In genomic region chr17:60142872-60143499, GRCh38 we compare ENCODE assay signal across 1 cellular context.
TF ChIP-seq lines count a peak whose summit lies in the region.

No MANE protein-coding gene starts in this region.

TF ChIP-seq in HepG2, 621 proteins besides CTCF, POLR2A, EP300 and RAD21 (continued from another document and continues in another):
- TF ChIP-seq ZNF609 (CRISPR knock-in tag; IDR thresholded peaks at IDR 0.05; ENCODE audit: borderline replicate concordance) (0 out of 2 replicates have a peak, but pooled peaks have one; percentile 4), SNAI1 (CRISPR knock-in tag; IDR thresholded peaks at IDR 0.05; ENCODE audit: borderline replicate concordance) (no peak), ZSCAN21 (CRISPR knock-in tag; IDR thresholded peaks at IDR 0.05; ENCODE audit: borderline replicate concordance) (0 out of 2 replicates have a peak, but pooled peaks have one; percentile 44), MLLT10 (CRISPR knock-in tag; IDR thresholded peaks at IDR 0.05) (no peak), HNF1B (CRISPR knock-in tag; IDR thresholded peaks at IDR 0.05) (peak; percentile 50; the same call in 1 of the 2 replicates), SAP130 (CRISPR knock-in tag; IDR thresholded peaks at IDR 0.05; ENCODE audit: low read depth) (0 out of 2 replicates have a peak, but pooled peaks have one; percentile 33), PHF21A (CRISPR knock-in tag; IDR thresholded peaks at IDR 0.05) (peak; percentile 22; the same call in 1 of the 2 replicates), RELA (CRISPR knock-in tag; IDR thresholded peaks at IDR 0.05) (no peak), HOMEZ (CRISPR knock-in tag; IDR thresholded peaks at IDR 0.05; ENCODE audit: low read depth) (0 out of 2 replicates have a peak, but pooled peaks have one; percentile 9), ZNF644 (CRISPR knock-in tag; IDR thresholded peaks at IDR 0.05; ENCODE audit: low read depth) (0 out of 2 replicates have a peak, but pooled peaks have one; percentile 37), BORCS8-MEF2B (CRISPR knock-in tag; IDR thresholded peaks at IDR 0.05) (no peak), ZNF501 (CRISPR knock-in tag; IDR thresholded peaks at IDR 0.05) (peak; percentile 73; the same call in 1 of the 2 replicates), ZFP36L1 (CRISPR knock-in tag; IDR thresholded peaks at IDR 0.05) (0 out of 2 replicates have a peak, but pooled peaks have one; percentile 18), STAG1 (CRISPR knock-in tag; IDR thresholded peaks at IDR 0.05) (peak; percentile 83), MAX (IDR thresholded peaks at IDR 0.05) (0 out of 2 replicates have a peak, but pooled peaks have one; percentile 30), SALL1 (CRISPR knock-in tag; IDR thresholded peaks at IDR 0.05) (peak; percentile 63), USF2 (IDR thresholded peaks at IDR 0.05; ENCODE audit: low read depth, low read length) (no peak), USF2 (CRISPR knock-in tag; IDR thresholded peaks at IDR 0.05; ENCODE audit: borderline replicate concordance) (no peak), ERF (CRISPR knock-in tag; IDR thresholded peaks at IDR 0.05) (peak; percentile 49; the same call in 1 of the 2 replicates), NPAS2 (CRISPR knock-in tag; IDR thresholded peaks at IDR 0.05; ENCODE audit: borderline replicate concordance) (no peak), HMGXB4 (CRISPR knock-in tag; IDR thresholded peaks at IDR 0.05; ENCODE audit: borderline replicate concordance in 1 of 2, low read depth in 1 of 2) (peak; percentile 49 to 63; a peak in 2 of 4 replicates), BHLHE40 (IDR thresholded peaks at IDR 0.05; ENCODE audit: low read length) (0 out of 2 replicates have a peak, but pooled peaks have one; percentile 23), MIXL1 (CRISPR knock-in tag; IDR thresholded peaks at IDR 0.05) (peak; percentile 61; the same call in 1 of the 2 replicates), SMC3 (IDR thresholded peaks at IDR 0.05; ENCODE audit: low read length) (peak; percentile 93), THRA (CRISPR knock-in tag; IDR thresholded peaks at IDR 0.05; ENCODE audit: borderline replicate concordance) (0 out of 2 replicates have a peak, but pooled peaks have one; percentile 23), XRCC5 (optimal IDR thresholded peaks at IDR 0.05; ENCODE audit: low read length) (peak; percentile 80), MAZ (IDR thresholded peaks at IDR 0.05; ENCODE audit: borderline replicate concordance, low read depth, low read length) (0 out of 2 replicates have a peak, but pooled peaks have one; percentile 55), MAZ (CRISPR knock-in tag; IDR thresholded peaks at IDR 0.05; ENCODE audit: low read depth) (no peak), RXRB (CRISPR knock-in tag; IDR thresholded peaks at IDR 0.05; ENCODE audit: borderline replicate concordance) (0 out of 2 replicates have a peak, but pooled peaks have one; percentile 22), ZNF430 (CRISPR knock-in tag; IDR thresholded peaks at IDR 0.05) (no peak), ZNF614 (CRISPR knock-in tag; IDR thresholded peaks at IDR 0.05; ENCODE audit: borderline replicate concordance) (0 out of 2 replicates have a peak, but pooled peaks have one; percentile 23)
- TF ChIP-seq, protein P1, sequence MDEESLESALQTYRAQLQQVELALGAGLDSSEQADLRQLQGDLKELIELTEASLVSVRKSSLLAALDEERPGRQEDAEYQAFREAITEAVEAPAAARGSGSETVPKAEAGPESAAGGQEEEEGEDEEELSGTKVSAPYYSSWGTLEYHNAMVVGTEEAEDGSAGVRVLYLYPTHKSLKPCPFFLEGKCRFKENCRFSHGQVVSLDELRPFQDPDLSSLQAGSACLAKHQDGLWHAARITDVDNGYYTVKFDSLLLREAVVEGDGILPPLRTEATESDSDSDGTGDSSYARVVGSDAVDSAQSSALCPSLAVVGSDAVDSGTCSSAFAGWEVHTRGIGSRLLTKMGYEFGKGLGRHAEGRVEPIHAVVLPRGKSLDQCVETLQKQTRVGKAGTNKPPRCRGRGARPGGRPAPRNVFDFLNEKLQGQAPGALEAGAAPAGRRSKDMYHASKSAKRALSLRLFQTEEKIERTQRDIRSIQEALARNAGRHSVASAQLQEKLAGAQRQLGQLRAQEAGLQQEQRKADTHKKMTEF (CRISPR knock-in tag; IDR thresholded peaks at IDR 0.05): peak; percentile 36; the same call in 1 of the 2 replicates
- TF ChIP-seq, protein P2, sequence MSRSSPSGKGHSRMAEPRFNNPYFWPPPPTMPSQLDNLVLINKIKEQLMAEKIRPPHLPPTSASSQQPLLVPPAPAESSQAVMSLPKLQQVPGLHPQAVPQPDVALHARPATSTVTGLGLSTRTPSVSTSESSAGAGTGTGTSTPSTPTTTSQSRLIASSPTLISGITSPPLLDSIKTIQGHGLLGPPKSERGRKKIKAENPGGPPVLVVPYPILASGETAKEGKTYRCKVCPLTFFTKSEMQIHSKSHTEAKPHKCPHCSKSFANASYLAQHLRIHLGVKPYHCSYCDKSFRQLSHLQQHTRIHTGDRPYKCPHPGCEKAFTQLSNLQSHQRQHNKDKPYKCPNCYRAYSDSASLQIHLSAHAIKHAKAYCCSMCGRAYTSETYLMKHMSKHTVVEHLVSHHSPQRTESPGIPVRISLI (CRISPR knock-in tag; IDR thresholded peaks at IDR 0.05; ENCODE audit: borderline replicate concordance): peak; percentile 92
- TF ChIP-seq, protein P3, sequence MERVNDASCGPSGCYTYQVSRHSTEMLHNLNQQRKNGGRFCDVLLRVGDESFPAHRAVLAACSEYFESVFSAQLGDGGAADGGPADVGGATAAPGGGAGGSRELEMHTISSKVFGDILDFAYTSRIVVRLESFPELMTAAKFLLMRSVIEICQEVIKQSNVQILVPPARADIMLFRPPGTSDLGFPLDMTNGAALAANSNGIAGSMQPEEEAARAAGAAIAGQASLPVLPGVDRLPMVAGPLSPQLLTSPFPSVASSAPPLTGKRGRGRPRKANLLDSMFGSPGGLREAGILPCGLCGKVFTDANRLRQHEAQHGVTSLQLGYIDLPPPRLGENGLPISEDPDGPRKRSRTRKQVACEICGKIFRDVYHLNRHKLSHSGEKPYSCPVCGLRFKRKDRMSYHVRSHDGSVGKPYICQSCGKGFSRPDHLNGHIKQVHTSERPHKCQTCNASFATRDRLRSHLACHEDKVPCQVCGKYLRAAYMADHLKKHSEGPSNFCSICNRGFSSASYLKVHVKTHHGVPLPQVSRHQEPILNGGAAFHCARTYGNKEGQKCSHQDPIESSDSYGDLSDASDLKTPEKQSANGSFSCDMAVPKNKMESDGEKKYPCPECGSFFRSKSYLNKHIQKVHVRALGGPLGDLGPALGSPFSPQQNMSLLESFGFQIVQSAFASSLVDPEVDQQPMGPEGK (CRISPR knock-in tag; IDR thresholded peaks at IDR 0.05): peak; percentile 53
